Comparison of ENCODE assay signal across 8 cellular contexts in genomic region chr7:55696151-55696805, GRCh38.
DNase-seq lines count a peak whose midpoint lies in the region; TF ChIP-seq lines count a peak whose summit lies in the region.
"Not testable (repeated sequence)": the region's sequence is repeated elsewhere in the genome, so short reads cannot be mapped to it uniquely, and the experiment has no call there.

No MANE protein-coding gene starts in this region.

- not testable (repeated sequence) for H4K20me1 ChIP-seq in GM23248 (ENCODE audit: insufficient read depth)

- not testable (repeated sequence) for TF ChIP-seq CTCF in BJ (IDR thresholded peaks at IDR 0.05; ENCODE audit: insufficient read depth, low read depth, low read length); nephron progenitor cell (IDR thresholded peaks at IDR 0.05); uterus (IDR thresholded peaks at IDR 0.05)

- H3K27ac Mint-ChIP-seq in nephron progenitor cell, result peak overlapping the region; percentile 39

- H3K9ac ChIP-seq in GM23248, result not testable (repeated sequence)

- peaks cover 21% of the 10 kb centered on the region for H3K9me3 Mint-ChIP-seq in nephron progenitor cell

- peaks cover 32% of the 10 kb centered on the region for H3K4me1 Mint-ChIP-seq in nephron progenitor cell

- peaks cover 11% of the 10 kb centered on the region for H3F3A ChIP-seq in GM23248 (ENCODE audit: insufficient read depth)

- POLR2A ChIA-PET in BJ (lab: Charles Lee), result not testable (repeated sequence)

- H3K9me3 ChIP-seq in GM23248 (ENCODE audit: low read depth); uterus: not testable (repeated sequence)

- 6 to 8% methylated on average over 6 of the region's 6 CpGs for WGBS in GM23248 (ENCODE audit: low coverage in 1 of 2, low lambda C conversion rate in 2 of 2, missing lambda C conversion rate in 2 of 2), 2 experiments

- CTCF ChIA-PET in BJ (lab: Yijun Ruan, JAX), result not testable (repeated sequence)

- H3K27me3 Mint-ChIP-seq in nephron progenitor cell (ENCODE audit: low read depth, poor library complexity), result not testable (repeated sequence)

- not testable (repeated sequence) for H3K27me3 ChIP-seq in BJ (ENCODE audit: control insufficient read depth, insufficient read depth, low read length); GM23248 (replicated peaks; ENCODE audit: insufficient read depth); uterus

- not testable (repeated sequence) for H3K36me3 Mint-ChIP-seq in nephron progenitor cell (ENCODE audit: low read depth)

- intact Hi-C loops in uterus (cut with DNase I; ENCODE audit: low total_unique reads), result not testable (repeated sequence)

- peak overlapping the region; percentile 5 for H3K4me2 ChIP-seq in GM23248 (ENCODE audit: unreplicated experiment)

- H3K36me3 ChIP-seq in BJ (ENCODE audit: control insufficient read depth, insufficient read depth, low read length); GM23248 (ENCODE audit: low read depth); uterus: not testable (repeated sequence)

- in situ Hi-C loops in GM23248 (cut with MboI), result not testable (repeated sequence)

- H3K27ac ChIP-seq in GM23248 (peak overlapping the region; percentile 60), uterus (peak overlapping the region; percentile 56 to 62)

- peaks cover 12% of the 10 kb centered on the region for H3K4me1 ChIP-seq in GM23248 (ENCODE audit: insufficient read depth)
- H3K4me1 ChIP-seq in uterus, result not testable (repeated sequence)

- not testable (repeated sequence) for H3K79me2 ChIP-seq in GM23248 (ENCODE audit: insufficient read depth)

- H3K4me3 Mint-ChIP-seq in nephron progenitor cell, result not testable (repeated sequence)

- not testable (repeated sequence) for H3K4me3 ChIP-seq in BJ (ENCODE audit: low read depth, low read length); GM23248; uterus

- not testable (repeated sequence) for H3K9me2 ChIP-seq in GM23248 (ENCODE audit: insufficient read depth)

- not testable (repeated sequence) for H2AFZ ChIP-seq in GM23248

- TF ChIP-seq POLR2A in uterus (IDR thresholded peaks at IDR 0.05), result not testable (repeated sequence)

- DNase-seq in BJ (ENCODE audit: low read depth), result peak; percentile 84
- DNase-seq in GM23248, result peak; percentile 74
- peak; percentile 5 for DNase-seq in NCI-H226
- peak; percentile 33 for DNase-seq in amniotic epithelial cell (ENCODE audit: low read depth)
- peak; percentile 21 for DNase-seq in fibroblast of gingiva (ENCODE audit: low read depth)
- peak; percentile 20 for DNase-seq in iris pigment epithelial cell (ENCODE audit: low read depth)
- DNase-seq in nephron progenitor cell, result not testable (repeated sequence)
- peak; percentile 47 to 56 for DNase-seq in uterus
